Comparison of ENCODE assay signal across 1 cellular context in the genomic region with DNA sequence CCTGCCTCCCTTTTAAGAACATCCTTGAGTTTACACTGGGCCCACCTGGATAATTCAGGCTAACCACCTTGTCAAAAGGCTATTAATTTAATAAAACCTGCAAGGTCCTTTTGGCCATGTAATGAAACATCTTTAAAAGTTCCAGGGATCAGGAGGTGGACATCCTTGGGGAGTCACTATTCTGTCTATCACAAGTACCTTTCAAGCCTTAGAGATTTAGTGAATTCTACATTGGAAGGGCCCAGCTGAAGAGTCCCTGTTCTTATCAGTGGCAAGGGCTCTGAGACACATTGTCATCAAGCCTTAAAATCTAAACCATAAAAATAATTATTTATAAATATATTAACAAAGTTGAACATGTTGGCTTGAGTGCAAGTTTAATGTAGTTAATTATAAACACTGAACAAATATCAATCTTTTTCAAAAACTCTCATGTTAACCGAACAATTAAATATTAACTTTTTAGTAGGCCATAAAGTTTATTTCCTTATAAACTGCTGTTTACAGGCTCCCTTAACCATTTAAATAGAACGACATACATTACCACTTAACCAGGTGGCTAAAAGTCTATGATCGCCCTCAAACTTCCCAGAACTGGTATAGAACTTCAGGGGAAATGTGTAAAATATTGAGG.
TF ChIP-seq lines count a peak whose summit lies in the region.

No MANE protein-coding gene starts in this region.

TF ChIP-seq in IMR-90, 13 proteins besides CTCF, POLR2A, EP300 and RAD21:
- no peak for TF ChIP-seq SMC3 (IDR thresholded peaks at IDR 0.05; ENCODE audit: low read depth, low read length)
- TF ChIP-seq MAZ (IDR thresholded peaks at IDR 0.05; ENCODE audit: borderline replicate concordance, low read depth, low read length) = no peak
